8 cellular contexts compared by ENCODE assay signal in genomic region chr18:62522510-62523254, GRCh38. TPM values are rescaled to one million over a fixed set of nuclear protein-coding genes. Genes with fewer than 3 reads are reported as not detected.
DNase-seq lines count a peak whose midpoint lies in the region; ATAC-seq and TF ChIP-seq lines count a peak whose summit lies in the region.

ZCCHC2 (plus strand) TSS chr18:62523025; CDS start chr18:62523425, 400 bp downstream.

- no peak for TF ChIP-seq CTCF in GM12875 (IDR thresholded peaks at IDR 0.05; ENCODE audit: borderline replicate concordance, insufficient read depth, low read depth, low read length)
- no peak for TF ChIP-seq CTCF in cardiac muscle cell (IDR thresholded peaks at IDR 0.05; ENCODE audit: low read depth, low read length)
- no peak for TF ChIP-seq CTCF in transverse colon (IDR thresholded peaks at IDR 0.05)

- peak within 1 kb of the TSS; percentile 77 for H2BK5ac ChIP-seq in trophoblast cell (ENCODE audit: low read depth, low read length, poor library complexity)

- peak within 1 kb of the TSS; percentile 92 for H3K9ac ChIP-seq in adipocyte (ENCODE audit: low read length)
- peak within 1 kb of the TSS; percentile 81 for H3K9ac ChIP-seq in trophoblast cell (ENCODE audit: low read length)

- peak within 1 kb of the TSS; percentile 89 for H3K4me2 ChIP-seq in trophoblast cell (ENCODE audit: low read length)

- H3K4ac ChIP-seq in trophoblast cell (ENCODE audit: low read depth, low read length) = peak within 1 kb of the TSS; percentile 37

- TF ChIP-seq EP300 in transverse colon (IDR thresholded peaks at IDR 0.05; ENCODE audit: low read depth) = no peak

- peak within 1 kb of the TSS; percentile 89 for H4K8ac ChIP-seq in trophoblast cell (ENCODE audit: low read depth, low read length)

- peak within 1 kb of the TSS; percentile 67 for H2BK12ac ChIP-seq in trophoblast cell (ENCODE audit: low read length)

- H3K18ac ChIP-seq in trophoblast cell (ENCODE audit: low read length) = peak within 1 kb of the TSS; percentile 93

- H3K4me1 ChIP-seq in adipocyte (ENCODE audit: control insufficient read depth, insufficient read depth, low read length) = peaks cover 31% of the 10 kb centered on the region
- H3K4me1 ChIP-seq in cardiac muscle cell (ENCODE audit: low read depth) = peaks cover 7% of the 10 kb centered on the region
- peaks cover 3 to 4% of the 10 kb centered on the region in 2 experiments for H3K4me1 ChIP-seq in trophoblast cell (ENCODE audit: control insufficient read depth in 1 of 2, insufficient read depth in 2 of 2, low read length in 2 of 2)
- peaks cover 7 to 30% (median 17%) of the 10 kb centered on the region in 4 donors for H3K4me1 ChIP-seq in transverse colon

- no peak within 1 kb of the TSS for H2AK5ac ChIP-seq in trophoblast cell (ENCODE audit: low read length)

- peak; percentile 77 for ATAC-seq in HG02798 (IDR thresholded peaks at IDR 0.05; ENCODE audit: poor library complexity, unreplicated experiment)

- TF ChIP-seq POLR2A in transverse colon (IDR thresholded peaks at IDR 0.05) = peak; percentile 86

- H3K79me2 ChIP-seq in trophoblast cell (ENCODE audit: control insufficient read depth, insufficient read depth, low read length, poor library complexity) = peaks cover 21% of the 10 kb centered on the region

- no CpG with 5 or more reads among the region's 87 CpGs for WGBS in trophoblast cell (ENCODE audit: extremely low coverage, insufficient coverage, insufficient read length)
- WGBS in transverse colon (ENCODE audit: low coverage in 1 of 2), 2 donors = 0% methylated on average over 54 of the region's 87 CpGs; no CpG with 5 or more reads in 1 of the 2 donors

- H3K14ac ChIP-seq in trophoblast cell (ENCODE audit: low read length) = peak within 1 kb of the TSS; percentile 90

- intact Hi-C loops in transverse colon (cut with DNase I; ENCODE audit: low total_unique reads) = no loop called here

- peak within 1 kb of the TSS; percentile 84 for H2AFZ ChIP-seq in trophoblast cell (ENCODE audit: insufficient read depth, low read length, poor library complexity)

- peaks cover 18% of the 10 kb centered on the region for H3K79me1 ChIP-seq in trophoblast cell (ENCODE audit: low read length)

- no peak within 1 kb of the TSS for H3K23ac ChIP-seq in trophoblast cell (ENCODE audit: low read length)

- H2BK120ac ChIP-seq in trophoblast cell (ENCODE audit: insufficient read depth, low read length, poor library complexity) = peak within 1 kb of the TSS; percentile 85

- DNase-seq in NCI-H1436 (lab: John Stamatoyannopoulos, UW) (peak; percentile 95), T follicular helper cell (ENCODE audit: low read depth) (peak; percentile 97), adipocyte (ENCODE audit: low read depth) (peak; percentile 99), cardiac muscle cell (ENCODE audit: low read depth in 1 of 2, low spot score in 1 of 2) (peak; percentile 98 to 99), trophoblast cell (peak; percentile 98 to 99), transverse colon (peak; percentile 99)

- peak within 1 kb of the TSS; percentile 66 for H4K91ac ChIP-seq in trophoblast cell (ENCODE audit: low read depth, low read length)

- no peaks in the 10 kb centered on the region for H3K36me3 ChIP-seq in adipocyte (ENCODE audit: control insufficient read depth, insufficient read depth, low read length, severe bottlenecking)
- H3K36me3 ChIP-seq in cardiac muscle cell = no peaks in the 10 kb centered on the region
- no peaks in the 10 kb centered on the region for H3K36me3 ChIP-seq in trophoblast cell (ENCODE audit: control insufficient read depth in 1 of 2, insufficient read depth in 2 of 2, low read length in 2 of 2)
- H3K36me3 ChIP-seq in transverse colon = no peaks in the 10 kb centered on the region

- in situ Hi-C loops in transverse colon (cut with MboI; ENCODE audit: low pct_ligation_motif_present in 1 of 4, low pct_unique_long_range_greater_than_20kb in 1 of 4, low sequenced_read_pairs in 3 of 4) = no loop called here

- H3K4me3 ChIP-seq in GM12875 (ENCODE audit: low read depth, low read length) (peak within 1 kb of the TSS; percentile 94), adipocyte (ENCODE audit: low read length) (peak within 1 kb of the TSS; percentile 93), cardiac muscle cell (peak within 1 kb of the TSS; percentile 70), trophoblast cell (ENCODE audit: low read depth, low read length) (peak within 1 kb of the TSS; percentile 98), transverse colon (peak within 1 kb of the TSS; percentile 69 to 95 (median 91))

- peak within 1 kb of the TSS; percentile 92 for H3K27ac ChIP-seq in cardiac muscle cell
- H3K27ac ChIP-seq in trophoblast cell (ENCODE audit: low read depth, low read length) = peak within 1 kb of the TSS; percentile 93
- H3K27ac ChIP-seq in transverse colon = peak within 1 kb of the TSS; percentile 92 to 99 (median 98)

- H4K12ac ChIP-seq in trophoblast cell (ENCODE audit: low read depth, low read length) = peak within 1 kb of the TSS; percentile 60

- H3K27me3 ChIP-seq in adipocyte (replicated peaks; ENCODE audit: control insufficient read depth, insufficient read depth, low read length) = no peaks in the 10 kb centered on the region
- H3K27me3 ChIP-seq in cardiac muscle cell = peaks cover 16% of the 10 kb centered on the region
- no peaks in the 10 kb centered on the region for H3K27me3 ChIP-seq in trophoblast cell (ENCODE audit: insufficient read depth, low read length)
- no peaks in the 10 kb centered on the region for H3K27me3 ChIP-seq in transverse colon

- H3K9me3 ChIP-seq in adipocyte (ENCODE audit: control insufficient read depth, low read length) = no peaks in the 10 kb centered on the region
- no peaks in the 10 kb centered on the region for H3K9me3 ChIP-seq in cardiac muscle cell (ENCODE audit: low read depth)
- H3K9me3 ChIP-seq in trophoblast cell (ENCODE audit: insufficient read depth, low read depth, low read length) = peaks cover 2% of the 10 kb centered on the region
- no peaks in the 10 kb centered on the region for H3K9me3 ChIP-seq in transverse colon

RNA-seq across cellular contexts. Expression of gene ZCCHC2, which starts in this region (rescaled TPM):
- total RNA-seq in cardiac muscle cell = 12.2 and 25.2 TPM in 2 replicates
- 2.1 and 5.9 TPM in 2 replicates for polyA plus RNA-seq in cardiac muscle cell
- 7.3 and 7.9 TPM in 2 replicates for polyA plus RNA-seq in trophoblast cell (2013)
- total RNA-seq in transverse colon = 10 to 100 TPM; 17.6 to 36.6 (median 22.4) TPM

Comparison
In these comparisons a context has a peak if more than half of its experiments do, and no peak if none do; other contexts are left out.
1. Peak in every context shown above with its lines: DNase-seq, ATAC-seq, H3K4me3 ChIP-seq and H3K27ac ChIP-seq.